Comparison of ENCODE assay signal across 1 cellular context in the genomic region with DNA sequence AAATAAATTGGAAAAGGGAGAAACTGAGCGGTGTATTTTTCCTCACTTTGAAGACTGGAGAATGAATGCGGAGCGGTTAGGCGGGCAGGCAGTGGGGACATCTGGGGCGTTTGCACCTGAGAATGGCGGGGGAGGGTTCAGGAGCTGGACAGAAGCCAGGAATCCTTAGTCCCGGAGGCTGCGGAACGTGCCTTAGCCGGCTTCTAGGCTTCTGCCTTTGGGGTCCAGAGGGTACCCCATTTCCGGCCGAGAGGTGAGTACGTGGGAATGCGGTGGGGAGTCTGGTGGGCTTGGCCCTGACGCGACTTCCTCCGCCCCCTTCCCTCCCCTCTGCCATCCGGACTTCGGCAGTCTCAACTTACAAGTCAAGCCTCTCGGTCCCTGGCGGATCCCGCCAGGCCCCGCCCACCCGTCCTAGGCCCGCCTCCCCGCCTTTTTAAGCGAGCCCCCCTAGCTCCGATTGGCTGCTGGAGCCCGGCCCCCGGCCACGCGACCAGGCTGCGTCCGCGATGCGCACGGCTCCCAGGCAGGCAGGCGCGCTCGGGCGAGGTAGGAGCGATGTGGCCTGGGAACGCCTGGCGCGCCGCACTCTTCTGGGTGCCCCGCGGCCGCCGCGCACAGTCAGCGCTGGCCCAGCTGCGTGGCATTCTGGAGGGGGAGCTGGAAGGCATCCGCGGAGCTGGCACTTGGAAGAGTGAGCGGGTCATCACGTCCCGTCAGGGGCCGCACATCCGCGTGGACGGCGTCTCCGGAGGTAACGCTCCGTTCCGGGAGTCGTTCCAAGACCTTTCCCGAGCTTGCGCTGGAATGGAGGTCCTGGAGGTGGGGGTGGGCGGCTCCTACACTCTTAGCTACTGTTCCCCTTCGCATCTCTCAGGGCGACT.
TF ChIP-seq lines count a peak whose summit lies in the region.

Gene GCAT, plus strand, starts transcription at position 525 of the 884 bp plus-strand sequence. Its CDS starts 34 bp downstream, at position 559.

TF ChIP-seq in HEK293, 187 proteins besides CTCF, POLR2A, EP300 and RAD21 (continued from another document and continues in another):
- 0 out of 2 replicates have a peak, but pooled peaks have one; percentile 14 for TF ChIP-seq ZNF391 (tag by site-specific recombination; IDR thresholded peaks at IDR 0.05; ENCODE audit: borderline replicate concordance, low read depth)
- no peak for TF ChIP-seq ZNF785 (tag by site-specific recombination; IDR thresholded peaks at IDR 0.05)
- TF ChIP-seq ZNF24 (tag by site-specific recombination; IDR thresholded peaks at IDR 0.05) = peak; percentile 35; the same call in 1 of the 2 replicates
- TF ChIP-seq ZNF768 (tag by site-specific recombination; IDR thresholded peaks at IDR 0.05) = no peak
- peak; percentile 63 for TF ChIP-seq ZNF629 (tag by site-specific recombination; IDR thresholded peaks at IDR 0.05)
- peak; percentile 87 for TF ChIP-seq KLF8 (tag by site-specific recombination; IDR thresholded peaks at IDR 0.05)
- no peak for TF ChIP-seq GLI4 (tag by site-specific recombination; IDR thresholded peaks at IDR 0.05)
- 0 out of 2 replicates have a peak, but pooled peaks have one; percentile 47 for TF ChIP-seq ZNF121 (tag by site-specific recombination; IDR thresholded peaks at IDR 0.05)
- TF ChIP-seq TSHZ1 (tag by site-specific recombination; IDR thresholded peaks at IDR 0.05; ENCODE audit: borderline replicate concordance) = no peak; the same call in 1 of the 2 replicates
- TF ChIP-seq, protein P1, sequence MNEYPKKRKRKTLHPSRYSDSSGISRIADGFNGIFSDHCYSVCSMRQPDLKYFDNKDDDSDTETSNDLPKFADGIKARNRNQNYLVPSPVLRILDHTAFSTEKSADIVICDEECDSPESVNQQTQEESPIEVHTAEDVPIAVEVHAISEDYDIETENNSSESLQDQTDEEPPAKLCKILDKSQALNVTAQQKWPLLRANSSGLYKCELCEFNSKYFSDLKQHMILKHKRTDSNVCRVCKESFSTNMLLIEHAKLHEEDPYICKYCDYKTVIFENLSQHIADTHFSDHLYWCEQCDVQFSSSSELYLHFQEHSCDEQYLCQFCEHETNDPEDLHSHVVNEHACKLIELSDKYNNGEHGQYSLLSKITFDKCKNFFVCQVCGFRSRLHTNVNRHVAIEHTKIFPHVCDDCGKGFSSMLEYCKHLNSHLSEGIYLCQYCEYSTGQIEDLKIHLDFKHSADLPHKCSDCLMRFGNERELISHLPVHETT (tag by site-specific recombination; IDR thresholded peaks at IDR 0.05) = 0 out of 2 replicates have a peak, but pooled peaks have one; percentile 32
- TF ChIP-seq ZNF280D (tag by site-specific recombination; IDR thresholded peaks at IDR 0.05) = no peak
- TF ChIP-seq BCL11A (tag by site-specific recombination; IDR thresholded peaks at IDR 0.05; ENCODE audit: low read depth) = peak; percentile 59; the same call in 1 of the 2 replicates
- TF ChIP-seq ZNF560 (tag by site-specific recombination; IDR thresholded peaks at IDR 0.05; ENCODE audit: borderline replicate concordance) = no peak
- peak; percentile 100 for TF ChIP-seq KLF10 (tag by site-specific recombination; IDR thresholded peaks at IDR 0.05)
- TF ChIP-seq TCF7L2 (IDR thresholded peaks at IDR 0.05; ENCODE audit: borderline replicate concordance, low read depth, low read length) = no peak
- peak; percentile 34; the same call in 1 of the 2 replicates for TF ChIP-seq ZFP69B (tag by site-specific recombination; IDR thresholded peaks at IDR 0.05)
- TF ChIP-seq HIC1 (tag by site-specific recombination; IDR thresholded peaks at IDR 0.05) = peak; percentile 81
- TF ChIP-seq SP2 (tag by site-specific recombination; IDR thresholded peaks at IDR 0.05) = peak; percentile 95
- no peak for TF ChIP-seq ZNF202 (tag by site-specific recombination; IDR thresholded peaks at IDR 0.05; ENCODE audit: borderline replicate concordance)
- peak; percentile 70 for TF ChIP-seq GLIS2 (tag by site-specific recombination; IDR thresholded peaks at IDR 0.05)
- TF ChIP-seq ZNF561 (tag by site-specific recombination; IDR thresholded peaks at IDR 0.05; ENCODE audit: borderline replicate concordance) = 0 out of 2 replicates have a peak, but pooled peaks have one; percentile 27
- peak; percentile 93 for TF ChIP-seq PBX3 (CRISPR knock-in tag; IDR thresholded peaks at IDR 0.05)
- peak; percentile 82 for TF ChIP-seq KLF7 (tag by site-specific recombination; IDR thresholded peaks at IDR 0.05; ENCODE audit: borderline replicate concordance)
- TF ChIP-seq ZNF670 (tag by site-specific recombination; IDR thresholded peaks at IDR 0.05; ENCODE audit: low read depth) = no peak
- no peak for TF ChIP-seq ZNF658 (tag by site-specific recombination; IDR thresholded peaks at IDR 0.05)
- TF ChIP-seq ZNF174 (tag by site-specific recombination; IDR thresholded peaks at IDR 0.05) = no peak
- TF ChIP-seq ZNF26 (tag by site-specific recombination; IDR thresholded peaks at IDR 0.05) = no peak
- no peak for TF ChIP-seq ZNF16 (tag by site-specific recombination; IDR thresholded peaks at IDR 0.05; ENCODE audit: low read depth)
- TF ChIP-seq ZNF354C (tag by site-specific recombination; IDR thresholded peaks at IDR 0.05; ENCODE audit: borderline replicate concordance, low read depth) = no peak
- peak; percentile 94 for TF ChIP-seq ZBTB10 (tag by site-specific recombination; IDR thresholded peaks at IDR 0.05)
- no peak for TF ChIP-seq ATF2 (tag by site-specific recombination; IDR thresholded peaks at IDR 0.05; ENCODE audit: low read depth)
- no peak for TF ChIP-seq ZNF654 (tag by site-specific recombination; IDR thresholded peaks at IDR 0.05; ENCODE audit: low read depth)
- TF ChIP-seq, protein P2, sequence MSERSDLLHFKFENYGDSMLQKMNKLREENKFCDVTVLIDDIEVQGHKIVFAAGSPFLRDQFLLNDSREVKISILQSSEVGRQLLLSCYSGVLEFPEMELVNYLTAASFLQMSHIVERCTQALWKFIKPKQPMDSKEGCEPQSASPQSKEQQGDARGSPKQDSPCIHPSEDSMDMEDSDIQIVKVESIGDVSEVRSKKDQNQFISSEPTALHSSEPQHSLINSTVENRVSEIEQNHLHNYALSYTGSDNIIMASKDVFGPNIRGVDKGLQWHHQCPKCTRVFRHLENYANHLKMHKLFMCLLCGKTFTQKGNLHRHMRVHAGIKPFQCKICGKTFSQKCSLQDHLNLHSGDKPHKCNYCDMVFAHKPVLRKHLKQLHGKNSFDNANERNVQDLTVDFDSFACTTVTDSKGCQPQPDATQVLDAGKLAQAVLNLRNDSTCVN (tag by site-specific recombination; optimal IDR thresholded peaks at IDR 0.05) = peak; percentile 99
- no peak for TF ChIP-seq ZNF169 (tag by site-specific recombination; IDR thresholded peaks at IDR 0.05)
- peak; percentile 87; the same call in 1 of the 2 replicates for TF ChIP-seq ZEB2 (tag by site-specific recombination; IDR thresholded peaks at IDR 0.05)
